8 cellular contexts compared by ENCODE assay signal in genomic region chr19:797528-798414, GRCh38. TPM values are rescaled to one million over a fixed set of nuclear protein-coding genes. Genes with fewer than 3 reads are reported as not detected.
DNase-seq lines count a peak whose midpoint lies in the region; ATAC-seq, FAIRE-seq and TF ChIP-seq lines count a peak whose summit lies in the region.

No MANE protein-coding gene starts in this region.

- H3K9me2 ChIP-seq in GM23338 (ENCODE audit: insufficient read depth) = no peaks in the 10 kb centered on the region

- ATAC-seq in DND-41 (ENCODE audit: insufficient read depth, low read depth) = peak; percentile 12
- no peak; the same call in 2 of the 3 replicates for ATAC-seq in GM23338

- H3K27ac ChIP-seq in DND-41 (ENCODE audit: low read length) = peak overlapping the region; percentile 83
- peak overlapping the region; percentile 84 for H3K27ac ChIP-seq in GM23338 (ENCODE audit: low read depth)
- H3K27ac ChIP-seq in neutrophil = peak overlapping the region; percentile 95
- H3K27ac ChIP-seq in subcutaneous abdominal adipose tissue (ENCODE audit: low read depth, low read length) = peak overlapping the region; percentile 69

- H3K4me1 Mint-ChIP-seq in GM23338 = peaks cover 32% of the 10 kb centered on the region

- H3K36me3 ChIP-seq in DND-41 (ENCODE audit: insufficient read depth, low read length) (peaks cover 49% of the 10 kb centered on the region), GM23338 (ENCODE audit: insufficient read depth) (peaks cover 9% of the 10 kb centered on the region; the same call in 1 of the 2 replicates), neutrophil (peaks cover 10% of the 10 kb centered on the region), subcutaneous abdominal adipose tissue (ENCODE audit: control insufficient read depth in 5 of 5, insufficient read depth in 5 of 5, low read length in 5 of 5) (peaks cover 0 to 19% (median 8%) of the 10 kb centered on the region in 5 donors)

- H3K27me3 Mint-ChIP-seq in GM23338 (ENCODE audit: insufficient read depth, low read depth, poor library complexity) = peaks cover 15% of the 10 kb centered on the region

- H3K79me2 ChIP-seq in DND-41 (ENCODE audit: insufficient read depth, low read length) (peaks cover 66% of the 10 kb centered on the region), GM23338 (replicated peaks; ENCODE audit: insufficient read depth) (peaks cover 50% of the 10 kb centered on the region)

- no peak for TF ChIP-seq CTCF in DND-41 (IDR thresholded peaks at IDR 0.05; ENCODE audit: borderline replicate concordance, extremely low read depth, low read length, poor library complexity, severe bottlenecking)
- no peak for TF ChIP-seq CTCF in GM23338 (conservative IDR thresholded peaks at IDR 0.05; ENCODE audit: low read depth in 2 of 2)
- TF ChIP-seq CTCF in LNCaP clone FGC (IDR thresholded peaks at IDR 0.05; ENCODE audit: control insufficient read depth, extremely low read depth, insufficient read depth) = no peak
- no peak for TF ChIP-seq CTCF in neutrophil (IDR thresholded peaks at IDR 0.05)

- H3F3A ChIP-seq in GM23338 (replicated peaks; ENCODE audit: low read depth) = peaks cover 26% of the 10 kb centered on the region

- peaks cover 43% of the 10 kb centered on the region for H3K36me3 Mint-ChIP-seq in GM23338 (ENCODE audit: low read depth)

- H3K27me3 ChIP-seq in DND-41 (ENCODE audit: insufficient read depth, low read length, poor library complexity) (no peaks in the 10 kb centered on the region), GM23338 (ENCODE audit: insufficient read depth) (no peaks in the 10 kb centered on the region), neutrophil (no peaks in the 10 kb centered on the region), subcutaneous abdominal adipose tissue (ENCODE audit: control insufficient read depth in 5 of 5, insufficient read depth in 4 of 5, low read length in 5 of 5) (no peaks in the 10 kb centered on the region)

- H3K4me3 ChIP-seq in DND-41 (ENCODE audit: low read depth in 1 of 2, low read length in 2 of 2) (peak overlapping the region; percentile 97 to 99), GM23338 (peak overlapping the region; percentile 98), LNCaP clone FGC (ENCODE audit: low read depth, low read length) (peak overlapping the region; percentile 94), neutrophil (ENCODE audit: low read depth in 1 of 2, low read length in 1 of 2) (peak overlapping the region; percentile 80 to 85), subcutaneous abdominal adipose tissue (ENCODE audit: low read depth in 1 of 5, low read length in 5 of 5) (peak overlapping the region; percentile 75 to 90 (median 88))

- peak overlapping the region; percentile 94 for H3K4me3 Mint-ChIP-seq in GM23338

- peak overlapping the region; percentile 93 for H3K27ac Mint-ChIP-seq in GM23338

- H4K20me1 ChIP-seq in DND-41 (ENCODE audit: insufficient read depth, low read length) (peaks cover 49% of the 10 kb centered on the region), GM23338 (replicated peaks; ENCODE audit: insufficient read depth) (peaks cover 40% of the 10 kb centered on the region)

- DNase-seq in DND-41 (peak; percentile 92), GM23338 (ENCODE audit: low spot score) (peak; percentile 89), LNCaP clone FGC (ENCODE audit: low read depth) (no peak), SHP77 treated with DMSO at 0.1 percent for 48 hours (lab: John Stamatoyannopoulos, UW) (peak; percentile 28), frontal cortex (ENCODE audit: low spot score in 2 of 2) (peak; percentile 98)
- DNase-seq in activated naive CD4-positive, alpha-beta T cell (lab: John Stamatoyannopoulos, UW) = peak; percentile 60 to 84 (median 72)

- H3K4me1 ChIP-seq in DND-41 (ENCODE audit: insufficient read depth, low read length) (peaks cover 50% of the 10 kb centered on the region), GM23338 (ENCODE audit: insufficient read depth) (peaks cover 33% of the 10 kb centered on the region), neutrophil (ENCODE audit: control insufficient read depth in 1 of 2, insufficient read depth in 1 of 2, low read depth in 1 of 2, low read length in 1 of 2) (peaks cover 41% of the 10 kb centered on the region in 2 experiments), subcutaneous abdominal adipose tissue (ENCODE audit: control insufficient read depth in 5 of 5, insufficient read depth in 5 of 5, low read length in 5 of 5) (peaks cover 20 to 65% (median 64%) of the 10 kb centered on the region in 5 donors)

- H3K9me3 Mint-ChIP-seq in GM23338 = no peaks in the 10 kb centered on the region

- H3K9me3 ChIP-seq in DND-41 (ENCODE audit: insufficient read depth, low read length, severe bottlenecking) (no peaks in the 10 kb centered on the region), neutrophil (no peaks in the 10 kb centered on the region), subcutaneous abdominal adipose tissue (ENCODE audit: control insufficient read depth in 5 of 5, low read length in 5 of 5) (no peaks in the 10 kb centered on the region)

- no peak for FAIRE-seq in frontal cortex (lab: Jason Lieb, UNC)

- H2AFZ ChIP-seq in DND-41 (ENCODE audit: low read depth, low read length) (no peak overlapping the region), GM23338 (no peak overlapping the region)

- peak overlapping the region; percentile 98 for H3K9ac ChIP-seq in DND-41 (ENCODE audit: low read depth, low read length)
- peak overlapping the region in 4 of 5 donors; percentile 85 to 89 (median 88) for H3K9ac ChIP-seq in subcutaneous abdominal adipose tissue (ENCODE audit: low read length in 5 of 5)

- H3K4me2 ChIP-seq in DND-41 (ENCODE audit: insufficient read depth, low read length) (peak overlapping the region; percentile 76), GM23338 (peak overlapping the region; percentile 98)

TF ChIP-seq in GM23338, 12 proteins besides CTCF, POLR2A, EP300 and RAD21 (continues in another document):
- TF ChIP-seq ZNF331 (CRISPR knock-in tag; IDR thresholded peaks at IDR 0.05; ENCODE audit: low read depth) = no peak

RNA-seq across cellular contexts. Expression of gene PTBP1, which starts 0.5 kb away (rescaled TPM):
- 539 and 552 TPM in 2 replicates for total RNA-seq in GM23338 (2014; rRNA removed; shearing (Covaris generic))
- 632 and 705 TPM in 2 replicates for polyA plus RNA-seq in GM23338 (2016; fragmentation: Nextera tagmentation; extraction: Ambion mirVana)
- total RNA-seq in frontal cortex = 28.1 TPM

RNA-seq across cellular contexts. Expression of gene PLPPR3, which starts 24.0 kb away (rescaled TPM):
- 74.7 and 81.1 TPM in 2 replicates for total RNA-seq in GM23338 (2014; rRNA removed; shearing (Covaris generic))
- polyA plus RNA-seq in GM23338 (2016; fragmentation: Nextera tagmentation; extraction: Ambion mirVana) = 13.6 and 14.8 TPM in 2 replicates
- total RNA-seq in frontal cortex = 119 TPM

RNA-seq across cellular contexts. Expression of gene AZU1, which starts 29.9 kb away (rescaled TPM):
- 0.50 and 1.4 TPM in 2 replicates for total RNA-seq in GM23338 (2014; rRNA removed; shearing (Covaris generic))
- polyA plus RNA-seq in GM23338 (2016; fragmentation: Nextera tagmentation; extraction: Ambion mirVana) = 0.30 and 0.78 TPM in 2 replicates
- total RNA-seq in frontal cortex = 0.41 TPM

RNA-seq across cellular contexts. Expression of gene PRTN3, which starts 43.0 kb away (rescaled TPM):
- total RNA-seq in GM23338 (2014; rRNA removed; shearing (Covaris generic)) = 0.21 and 2.4 TPM in 2 replicates
- polyA plus RNA-seq in GM23338 (2016; fragmentation: Nextera tagmentation; extraction: Ambion mirVana) = 0.68 and 0.87 TPM in 2 replicates
- total RNA-seq in frontal cortex = 1.2 TPM

RNA-seq across cellular contexts. Expression of gene MISP, which starts 46.9 kb away (rescaled TPM):
- total RNA-seq in GM23338 (2014; rRNA removed; shearing (Covaris generic)) = 0.23 and 0.28 TPM in 2 replicates
- polyA plus RNA-seq in GM23338 (2016; fragmentation: Nextera tagmentation; extraction: Ambion mirVana) = 0.27 and 0.40 TPM in 2 replicates
- total RNA-seq in frontal cortex = 0.41 TPM

Comparison
In these comparisons a context has a peak if more than half of its experiments do, and no peak if none do; other contexts are left out.
1. RNA of gene PTBP1, which starts 0.5 kb away (total RNA-seq): 539 to 552 TPM in GM23338; 28.1 TPM in frontal cortex (single experiment); every median in the first group is over 10 times any median in the second.
2. Peak in every context shown above with its lines, with median percentiles within 50 percentile points of each other: H3K27ac ChIP-seq and H3K4me3 ChIP-seq.